Comparison of ENCODE assay signal across 16 cellular contexts in the genomic region with DNA sequence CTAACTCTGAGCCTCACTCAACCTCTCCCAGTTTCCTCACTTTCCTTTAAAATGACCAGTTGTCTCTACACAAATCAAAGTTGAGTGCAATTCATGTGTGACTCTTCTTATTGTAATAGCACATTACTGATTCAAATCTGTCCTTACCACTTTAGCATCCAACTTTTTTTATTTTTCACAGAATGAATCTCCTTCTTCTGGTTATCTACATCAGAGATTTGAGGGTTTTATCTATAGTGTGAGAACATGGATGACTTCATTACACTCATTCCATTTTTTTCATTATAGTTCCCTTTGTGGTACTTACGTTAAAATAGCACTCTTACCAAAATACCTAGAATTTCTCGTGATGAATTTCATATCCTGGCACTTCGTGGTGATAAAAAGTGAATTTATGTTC.
"Had no signal": no experiment of that assay in that cellular context is flagged by ENCODE, and none has a peak within 500 bp of the region (broad histone marks: within the 10 kb centered on the region; RNA-seq: fewer than 3 reads in every experiment).

No MANE protein-coding gene starts in this region.

- H3K4me3 ChIP-seq: body of pancreas, dorsolateral prefrontal cortex, hepatocyte, smooth muscle cell had no signal

- H3K4me2 ChIP-seq: hepatocyte, SK-N-SH, smooth muscle cell had no signal

- H3K9me3 ChIP-seq: body of pancreas, SK-N-SH had no signal

- H2AFZ ChIP-seq: hepatocyte had no signal

- H3K4me3 Mint-ChIP-seq: activated naive CD8-positive, alpha-beta T cell treated with anti-CD3 and anti-CD28 coated beads, Interleukin-2, amount 10 ng/mL, durations not matched to agents 7 days and 5 days; natural killer cell; stimulated activated memory B cell treated with anti-CD40 and anti-IgM and Interleukin-4, amounts not matched to agents 10 μg/mL and 1 μg/mL and 100 μg/mL, for 72 hours; T-cell had no signal

- ATAC-seq: natural killer cell; sciatic nerve; stimulated activated memory B cell treated with anti-CD40 and anti-IgM and Interleukin-4, amounts not matched to agents 10 μg/mL and 1 μg/mL and 100 μg/mL, for 72 hours; T-cell had no signal

- H3K4me1 ChIP-seq: body of pancreas, foreskin keratinocyte had no signal

- H3K27me3 ChIP-seq: body of pancreas, dorsolateral prefrontal cortex, foreskin keratinocyte, hepatocyte had no signal

- H3K27ac Mint-ChIP-seq: activated naive CD8-positive, alpha-beta T cell treated with anti-CD3 and anti-CD28 coated beads, Interleukin-2, amount 10 ng/mL, durations not matched to agents 7 days and 5 days; natural killer cell; stimulated activated memory B cell treated with anti-CD40 and anti-IgM and Interleukin-4, amounts not matched to agents 10 μg/mL and 1 μg/mL and 100 μg/mL, for 72 hours had no signal

- H3K36me3 Mint-ChIP-seq: natural killer cell; stimulated activated memory B cell treated with anti-CD40 and anti-IgM and Interleukin-4, amounts not matched to agents 10 μg/mL and 1 μg/mL and 100 μg/mL, for 72 hours; T-cell had no signal

- DNase-seq: activated CD4-positive, CD25-positive, alpha-beta regulatory T cell treated with anti-CD3 and anti-CD28 coated beads, Interleukin-2, amount 50 U/mL, for 72 hours; activated effector memory CD4-positive, alpha-beta T cell treated with Interleukin-2 at 50 U/mL for 16 hours; activated naive CD8-positive, alpha-beta T cell treated with anti-CD3 and anti-CD28 coated beads, Interleukin-2, amount 10 ng/mL, durations not matched to agents 7 days and 5 days; amygdala; dorsolateral prefrontal cortex; natural killer cell; SK-N-SH; stimulated activated CD4-positive, alpha-beta T cell treated with anti-CD3 and anti-CD28 coated beads, Interleukin-4, amount 100 ng/mL, for 24 hours; T-cell; T-helper 9 cell had no signal

- H3K9me3 Mint-ChIP-seq: natural killer cell, T-cell had no signal

- H3K27ac ChIP-seq: body of pancreas, dorsolateral prefrontal cortex, foreskin keratinocyte, hepatocyte had no signal

- H3K4me1 Mint-ChIP-seq: natural killer cell; stimulated activated memory B cell treated with anti-CD40 and anti-IgM and Interleukin-4, amounts not matched to agents 10 μg/mL and 1 μg/mL and 100 μg/mL, for 72 hours had no signal

- H3K27me3 Mint-ChIP-seq: stimulated activated memory B cell treated with anti-CD40 and anti-IgM and Interleukin-4, amounts not matched to agents 10 μg/mL and 1 μg/mL and 100 μg/mL, for 72 hours; T-cell had no signal

- H3K9ac ChIP-seq: SK-N-SH had no signal
